In the genomic region with DNA sequence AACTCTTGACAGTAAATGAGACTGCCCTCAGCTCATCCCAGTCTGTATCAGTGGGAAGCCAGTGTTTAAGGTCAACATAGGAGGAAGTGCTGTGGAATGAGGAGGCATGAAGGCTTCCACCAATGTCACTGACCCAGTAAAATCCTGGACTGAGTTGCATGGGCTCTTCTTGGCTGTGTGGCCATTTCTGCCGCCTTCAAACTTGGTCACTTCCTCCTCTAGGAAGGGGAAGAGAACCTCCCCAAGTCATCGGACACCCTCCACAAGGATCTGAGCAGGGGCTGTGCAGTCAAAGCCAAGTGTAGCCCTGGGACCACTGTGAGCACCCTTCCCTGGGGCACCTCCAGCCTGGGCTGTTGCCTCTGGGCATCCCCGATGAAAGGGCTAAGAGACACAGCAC, we compare ENCODE assay signal across 1 cellular context.
TF ChIP-seq lines count a peak whose summit lies in the region.

No MANE protein-coding gene starts in this region.

TF ChIP-seq in H1, 55 proteins besides CTCF, POLR2A, EP300 and RAD21:
- TF ChIP-seq TAF7 (optimal IDR thresholded peaks at IDR 0.05; ENCODE audit: borderline replicate concordance, low read depth, low read length), result no peak
- no peak for TF ChIP-seq BACH1 (IDR thresholded peaks at IDR 0.05; ENCODE audit: low read length)
- no peak for TF ChIP-seq SIRT6 (IDR thresholded peaks at IDR 0.05; ENCODE audit: low read length)
- no peak for TF ChIP-seq SP1 (IDR thresholded peaks at IDR 0.05; ENCODE audit: low read depth, low read length)
- TF ChIP-seq SAP30 (IDR thresholded peaks at IDR 0.05; ENCODE audit: insufficient read depth, insufficient replicate concordance, low read length), result no peak
- TF ChIP-seq SP4 (IDR thresholded peaks at IDR 0.05; ENCODE audit: low read length), result no peak
